ENCODE assay signal across 17 cellular contexts in the genomic region with DNA sequence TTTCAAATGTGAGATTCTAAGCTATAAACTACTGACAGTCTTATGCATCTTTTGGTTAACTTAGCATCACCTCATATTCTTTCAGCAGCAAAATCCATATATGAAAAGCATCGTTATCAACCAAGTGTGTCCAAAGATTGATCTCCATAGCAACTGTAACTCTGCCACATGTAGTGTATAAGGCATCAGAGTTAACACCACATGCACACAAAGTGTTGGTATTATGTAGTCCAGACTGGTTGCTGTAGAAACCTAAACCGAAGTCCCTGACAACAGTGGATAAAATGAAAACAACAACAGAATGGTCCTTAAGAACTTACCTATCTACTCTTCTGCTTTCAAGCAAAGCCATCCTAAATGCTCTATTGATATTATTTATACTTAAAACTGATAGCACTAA. TPM values are rescaled to one million over a fixed set of nuclear protein-coding genes. Genes with fewer than 3 reads are reported as not detected.
A peak's percentile ranks its signal among the peaks of the same experiment; 100 is the strongest.
DNase-seq lines count a peak whose midpoint lies in the region; ATAC-seq and TF ChIP-seq lines count a peak whose summit lies in the region.
"Had no signal": no experiment of that assay in that cellular context is flagged by ENCODE, and none has a peak within 500 bp of the region (broad histone marks: within the 10 kb centered on the region; RNA-seq: fewer than 3 reads in every experiment).

No MANE protein-coding gene starts in this region.

- no peak for TF ChIP-seq CTCF in activated CD8-positive, alpha-beta T cell treated with anti-CD3 and anti-CD28 coated beads for 36 hours (IDR thresholded peaks at IDR 0.05)

- no peak overlapping the region for H3K4me3 Mint-ChIP-seq in activated CD8-positive, alpha-beta T cell treated with anti-CD3 and anti-CD28 coated beads, Interleukin-2, amount 10 ng/mL, durations not matched to agents 7 days and 5 days
- H3K4me3 Mint-ChIP-seq in activated CD8-positive, alpha-beta T cell treated with anti-CD3 and anti-CD28 coated beads for 36 hours = no peak overlapping the region
- no peak overlapping the region for H3K4me3 Mint-ChIP-seq in effector memory CD8-positive, alpha-beta T cell
- H3K4me3 Mint-ChIP-seq: activated CD4-positive, alpha-beta T cell treated with anti-CD3 and anti-CD28 coated beads, Interleukin-2, amount 10 ng/mL, durations not matched to agents 24 days and 14 days had no signal

- H3K27ac Mint-ChIP-seq in activated CD8-positive, alpha-beta T cell treated with anti-CD3 and anti-CD28 coated beads, Interleukin-2, amount 10 ng/mL, durations not matched to agents 7 days and 5 days = no peak overlapping the region
- no peak overlapping the region for H3K27ac Mint-ChIP-seq in activated CD8-positive, alpha-beta T cell treated with anti-CD3 and anti-CD28 coated beads for 36 hours
- H3K27ac Mint-ChIP-seq in effector memory CD8-positive, alpha-beta T cell = no peak overlapping the region
- H3K27ac Mint-ChIP-seq: activated CD4-positive, alpha-beta T cell treated with anti-CD3 and anti-CD28 coated beads, Interleukin-2, amount 10 ng/mL, durations not matched to agents 24 days and 14 days had no signal

- no peaks in the 10 kb centered on the region for H3K4me1 Mint-ChIP-seq in activated CD8-positive, alpha-beta T cell treated with anti-CD3 and anti-CD28 coated beads, Interleukin-2, amount 10 ng/mL, durations not matched to agents 7 days and 5 days (ENCODE audit: low read depth)
- H3K4me1 Mint-ChIP-seq in activated CD8-positive, alpha-beta T cell treated with anti-CD3 and anti-CD28 coated beads for 36 hours (ENCODE audit: low read depth) = peaks cover 4% of the 10 kb centered on the region
- H3K4me1 Mint-ChIP-seq in effector memory CD8-positive, alpha-beta T cell (ENCODE audit: low read depth in 2 of 2) = peaks cover 14 to 31% of the 10 kb centered on the region in 2 donors
- H3K4me1 Mint-ChIP-seq: activated CD4-positive, alpha-beta T cell treated with anti-CD3 and anti-CD28 coated beads, Interleukin-2, amount 10 ng/mL, durations not matched to agents 24 days and 14 days had no signal

- H3K9me3 Mint-ChIP-seq in activated CD8-positive, alpha-beta T cell treated with anti-CD3 and anti-CD28 coated beads, Interleukin-2, amount 10 ng/mL, durations not matched to agents 7 days and 5 days (ENCODE audit: insufficient read depth) = no peaks in the 10 kb centered on the region
- no peaks in the 10 kb centered on the region for H3K9me3 Mint-ChIP-seq in activated CD8-positive, alpha-beta T cell treated with anti-CD3 and anti-CD28 coated beads for 36 hours
- H3K9me3 Mint-ChIP-seq in effector memory CD8-positive, alpha-beta T cell = no peaks in the 10 kb centered on the region
- H3K9me3 Mint-ChIP-seq: activated CD4-positive, alpha-beta T cell treated with anti-CD3 and anti-CD28 coated beads, Interleukin-2, amount 10 ng/mL, durations not matched to agents 24 days and 14 days had no signal

- DNase-seq in activated CD8-positive, alpha-beta T cell treated with anti-CD3 and anti-CD28 coated beads, Interleukin-2, amount 10 ng/mL, durations not matched to agents 7 days and 5 days = no peak
- no peak for DNase-seq in activated CD8-positive, alpha-beta T cell treated with anti-CD3 and anti-CD28 coated beads for 36 hours
- DNase-seq in NCI-H2029 treated with DMSO at 0.1 percent for 48 hours (lab: John Stamatoyannopoulos, UW) (peak; percentile 35), cerebellum (ENCODE audit: low spot score) (no peak), 8988T (no peak), posterior vena cava (ENCODE audit: low spot score) (no peak), NCI-H345 (lab: John Stamatoyannopoulos, UW) (no peak)
- DNase-seq in effector memory CD8-positive, alpha-beta T cell = no peak
- DNase-seq: activated CD4-positive, alpha-beta T cell treated with anti-CD3 and anti-CD28 coated beads, Interleukin-2, amount 10 ng/mL, durations not matched to agents 24 days and 14 days; activated naive CD4-positive, alpha-beta T cell; Calu3; cortex of kidney; KBM-7; left lung; NCI-H510A; stimulated activated CD4-positive, alpha-beta T cell treated with anti-CD3 and anti-CD28 coated beads, Interleukin-2, amount 100 ng/mL, for 24 hours had no signal

- POLR2A ChIA-PET in activated CD8-positive, alpha-beta T cell treated with anti-CD3 and anti-CD28 coated beads, Interleukin-2, amount 10 ng/mL, durations not matched to agents 7 days and 5 days (lab: Charles Lee) = no interaction called here
- POLR2A ChIA-PET in activated CD8-positive, alpha-beta T cell treated with anti-CD3 and anti-CD28 coated beads for 36 hours (lab: Charles Lee) = no interaction called here

- peak; percentile 49 for ATAC-seq in activated CD8-positive, alpha-beta T cell treated with anti-CD3 and anti-CD28 coated beads, Interleukin-2, amount 10 ng/mL, durations not matched to agents 7 days and 5 days
- ATAC-seq in activated CD8-positive, alpha-beta T cell treated with anti-CD3 and anti-CD28 coated beads for 36 hours = no peak
- ATAC-seq in effector memory CD8-positive, alpha-beta T cell (replicated peaks) = peak; percentile 47
- ATAC-seq: gastroesophageal sphincter, left lung had no signal

- H3K27me3 Mint-ChIP-seq in activated CD8-positive, alpha-beta T cell treated with anti-CD3 and anti-CD28 coated beads, Interleukin-2, amount 10 ng/mL, durations not matched to agents 7 days and 5 days (ENCODE audit: low read depth) = no peaks in the 10 kb centered on the region
- H3K27me3 Mint-ChIP-seq in activated CD8-positive, alpha-beta T cell treated with anti-CD3 and anti-CD28 coated beads for 36 hours = no peaks in the 10 kb centered on the region
- no peaks in the 10 kb centered on the region for H3K27me3 Mint-ChIP-seq in effector memory CD8-positive, alpha-beta T cell
- H3K27me3 Mint-ChIP-seq: activated CD4-positive, alpha-beta T cell treated with anti-CD3 and anti-CD28 coated beads, Interleukin-2, amount 10 ng/mL, durations not matched to agents 24 days and 14 days had no signal

- intact Hi-C loops in activated CD8-positive, alpha-beta T cell treated with anti-CD3 and anti-CD28 coated beads for 36 hours (cut with micrococcal nuclease) = no loop called here
- intact Hi-C loops in posterior vena cava (cut with DNase I) = no loop called here

- CTCF ChIA-PET in activated CD8-positive, alpha-beta T cell treated with anti-CD3 and anti-CD28 coated beads, Interleukin-2, amount 10 ng/mL, durations not matched to agents 7 days and 5 days (lab: Charles Lee) = interaction anchor here (1.2 kb wide), 1 partner anchor 10 kb away, joined by 3 read pairs; no protein-coding TSS in a partner anchor
- CTCF ChIA-PET in activated CD8-positive, alpha-beta T cell treated with anti-CD3 and anti-CD28 coated beads for 36 hours (lab: Charles Lee) = no interaction called here

- H3K36me3 Mint-ChIP-seq in activated CD8-positive, alpha-beta T cell treated with anti-CD3 and anti-CD28 coated beads, Interleukin-2, amount 10 ng/mL, durations not matched to agents 7 days and 5 days (ENCODE audit: low read depth) = peaks cover 5% of the 10 kb centered on the region
- H3K36me3 Mint-ChIP-seq in activated CD8-positive, alpha-beta T cell treated with anti-CD3 and anti-CD28 coated beads for 36 hours (ENCODE audit: low read depth) = peaks cover 2% of the 10 kb centered on the region
- H3K36me3 Mint-ChIP-seq in effector memory CD8-positive, alpha-beta T cell (ENCODE audit: insufficient read depth) = no peaks in the 10 kb centered on the region

RNA-seq across cellular contexts. Expression of a gene that starts 39.6 kb away (rescaled TPM):
- 10 to 100 TPM; 14.2 to 14.6 TPM for total RNA-seq in activated CD8-positive, alpha-beta T cell treated with anti-CD3 and anti-CD28 coated beads, Interleukin-2, amount 10 ng/mL, durations not matched to agents 7 days and 5 days
- total RNA-seq in activated CD8-positive, alpha-beta T cell treated with anti-CD3 and anti-CD28 coated beads for 36 hours = 10 to 100 TPM; 13.2 to 14.8 TPM
- total RNA-seq in cerebellum = 9.3 TPM
- 10 to 100 TPM; 10.1 to 11.6 TPM for total RNA-seq in posterior vena cava
